10 cellular contexts compared by ENCODE assay signal in the genomic region with DNA sequence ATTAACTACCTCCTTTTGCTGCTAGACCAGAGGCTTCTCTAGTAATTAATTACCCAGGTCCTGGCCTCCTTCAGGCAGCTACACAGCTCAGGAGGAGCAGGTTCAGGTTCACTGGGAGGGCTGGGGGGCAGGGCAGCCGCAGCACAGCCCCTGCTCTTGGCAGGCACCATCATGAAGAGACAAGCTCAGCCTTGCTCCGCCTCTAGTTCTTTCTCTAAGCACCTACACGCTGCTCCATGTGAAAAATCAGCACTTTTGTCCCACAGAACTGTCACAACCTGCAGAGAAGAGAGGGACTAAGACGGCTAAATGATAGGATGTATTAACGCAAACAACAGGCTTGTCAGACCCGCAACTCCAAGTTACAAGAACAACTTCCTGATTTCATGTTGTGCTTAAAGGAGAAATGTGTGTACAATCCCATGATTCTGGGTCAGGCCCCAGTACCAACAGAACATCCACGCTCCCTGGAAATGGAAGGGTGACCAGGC. TPM values are rescaled to one million over a fixed set of nuclear protein-coding genes. Genes with fewer than 3 reads are reported as not detected.
DNase-seq lines count a peak whose midpoint lies in the region; TF ChIP-seq lines count a peak whose summit lies in the region.
"Had no signal": no experiment of that assay in that cellular context is flagged by ENCODE, and none has a peak within 500 bp of the region (broad histone marks: within the 10 kb centered on the region; RNA-seq: fewer than 3 reads in every experiment).

No MANE protein-coding gene starts in this region.

- TF ChIP-seq CTCF in chondrocyte (IDR thresholded peaks at IDR 0.05), result no peak
- TF ChIP-seq CTCF in suprapubic skin (IDR thresholded peaks at IDR 0.05), result no peak

- 25% methylated on average over 7 of the region's 7 CpGs for WGBS in suprapubic skin

- no peak overlapping the region for H3K27ac ChIP-seq in suprapubic skin

- no peak overlapping the region for H3K4me3 Mint-ChIP-seq in chondrocyte (ENCODE audit: unreplicated experiment)

- peak overlapping the region; percentile 32 for H3K27ac Mint-ChIP-seq in chondrocyte (ENCODE audit: unreplicated experiment)

- H3K9me3 Mint-ChIP-seq in chondrocyte (ENCODE audit: low read depth), result no peaks in the 10 kb centered on the region

- DNase-seq in Daoy (ENCODE audit: low read depth), result peak; percentile 18
- peak; percentile 33 for DNase-seq in NCI-H1105 treated with DMSO at 0.1 percent for 48 hours (lab: John Stamatoyannopoulos, UW)
- DNase-seq in chondrocyte (ENCODE audit: low spot score), result no peak
- peak in 39 of 56 donors; percentile 5 to 77 (median 32) for DNase-seq in nucleus accumbens (lab: John Stamatoyannopoulos, UW)
- no peak for DNase-seq in suprapubic skin (ENCODE audit: low spot score in 2 of 2)
- DNase-seq in NOMO-1 treated with dmso at 0.1 percent for 144 hours (lab: John Stamatoyannopoulos, UW; ENCODE audit: unreplicated experiment), result no peak
- no peak for DNase-seq in activated CD4-positive, alpha-beta T cell treated with anti-CD3 and anti-CD28 coated beads, Interleukin-2, amount 50 U/mL, for 4 hours
- no peak for DNase-seq in cardiac septum (ENCODE audit: low spot score)
- DNase-seq: left cardiac atrium, SHP77 had no signal

- intact Hi-C loops in cardiac septum (cut with DNase I), result no loop called here

- peaks cover 22% of the 10 kb centered on the region for H3K4me1 Mint-ChIP-seq in chondrocyte (ENCODE audit: low read depth)

- H3K27me3 Mint-ChIP-seq in chondrocyte (ENCODE audit: low read depth), result no peaks in the 10 kb centered on the region

- no peaks in the 10 kb centered on the region for H3K36me3 ChIP-seq in suprapubic skin

- no peak for TF ChIP-seq POLR2A in suprapubic skin (IDR thresholded peaks at IDR 0.05)

- peaks cover 24% of the 10 kb centered on the region for H3K4me1 ChIP-seq in suprapubic skin

- TF ChIP-seq EP300 in suprapubic skin (IDR thresholded peaks at IDR 0.05), result no peak

- H3K36me3 Mint-ChIP-seq in chondrocyte (ENCODE audit: low read depth), result peaks cover 1% of the 10 kb centered on the region

- H3K9me3 ChIP-seq in suprapubic skin, result no peaks in the 10 kb centered on the region

- no peaks in the 10 kb centered on the region for H3K27me3 ChIP-seq in suprapubic skin

- no peak overlapping the region for H3K4me3 ChIP-seq in suprapubic skin

RNA-seq across cellular contexts. Expression of a gene that starts 53.4 kb away (rescaled TPM):
- total RNA-seq in Daoy (2014; rRNA removed; shearing (Covaris generic)), result 133 and 262 TPM in 2 replicates
- total RNA-seq in chondrocyte (73.9 to 83.7 TPM (median 79.4 TPM) in 3 replicates), suprapubic skin (10 to 100 TPM; 44.9 to 62.6 (median 58.7) TPM), cardiac septum (57.1 TPM)

Comparison
In these comparisons a context has a peak if more than half of its experiments do, and no peak if none do; other contexts are left out.
1. DNase-seq: peak in Daoy (single experiment), NCI-H1105 treated with DMSO at 0.1 percent for 48 hours (single experiment) and nucleus accumbens (39 of 56); none in chondrocyte (single experiment), suprapubic skin (0 of 2), NOMO-1 treated with dmso at 0.1 percent for 144 hours (single experiment), activated CD4-positive, alpha-beta T cell treated with anti-CD3 and anti-CD28 coated beads, Interleukin-2, amount 50 U/mL, for 4 hours (0 of 2) and cardiac septum (single experiment).